ENCODE assay signal across 22 cellular contexts in the genomic region with DNA sequence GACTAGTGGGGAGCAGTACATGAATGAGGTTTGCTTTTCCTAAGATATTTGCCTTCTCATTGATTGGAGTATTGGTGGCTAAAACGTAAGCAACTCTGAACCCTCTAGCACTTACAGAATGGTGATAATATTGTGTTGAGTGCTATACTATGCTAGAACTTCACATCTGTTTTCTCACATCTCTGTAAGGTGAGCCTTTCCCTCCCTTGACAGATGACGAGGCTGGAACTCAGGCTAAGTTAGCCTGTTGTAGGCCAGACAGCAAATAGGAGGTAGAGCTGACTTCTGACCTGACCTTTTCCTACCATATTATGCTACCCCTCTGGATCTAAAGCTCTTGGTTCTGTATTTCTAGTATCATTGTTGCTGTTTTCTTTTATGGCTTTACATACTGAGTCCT.
"Had no signal": no experiment of that assay in that cellular context is flagged by ENCODE, and none has a peak within 500 bp of the region (broad histone marks: within the 10 kb centered on the region; RNA-seq: fewer than 3 reads in every experiment).

No MANE protein-coding gene starts in this region.

- H3K4me3 Mint-ChIP-seq: activated B cell treated with CpG ODN at 0.5 μM for 24 hours; activated CD4-positive, alpha-beta memory T cell treated with anti-CD3 and anti-CD28 coated beads, Interleukin-2, amount 10 ng/mL, durations not matched to agents 7 days and 5 days; activated CD8-positive, alpha-beta memory T cell treated with anti-CD3 and anti-CD28 coated beads, Interleukin-2, amount 10 ng/mL, durations not matched to agents 7 days and 5 days; activated naive CD8-positive, alpha-beta T cell treated with anti-CD3 and anti-CD28 coated beads for 36 hours; activated T-helper 17 cell treated with anti-CD3 and anti-CD28 coated beads, Interleukin-2, amount 50 U/mL, for 72 hours; natural killer cell treated with Interleukin-12 subunit alpha and Interleukin-12 subunit beta and Interleukin-15 and Interleukin-18, amount 100 ng/mL, for 72 hours had no signal

- H3K9me3 Mint-ChIP-seq: activated B cell treated with CpG ODN at 0.5 μM for 24 hours; activated CD4-positive, alpha-beta memory T cell treated with anti-CD3 and anti-CD28 coated beads, Interleukin-2, amount 10 ng/mL, durations not matched to agents 7 days and 5 days; activated naive CD8-positive, alpha-beta T cell treated with anti-CD3 and anti-CD28 coated beads for 36 hours; activated T-helper 17 cell treated with anti-CD3 and anti-CD28 coated beads, Interleukin-2, amount 50 U/mL, for 72 hours; natural killer cell treated with Interleukin-12 subunit alpha and Interleukin-12 subunit beta and Interleukin-15 and Interleukin-18, amount 100 ng/mL, for 72 hours had no signal

- H3K4me3 ChIP-seq: esophagus muscularis mucosa, heart right ventricle, thyroid gland had no signal

- H3K27ac Mint-ChIP-seq: activated B cell treated with CpG ODN at 0.5 μM for 24 hours; activated CD4-positive, alpha-beta memory T cell treated with anti-CD3 and anti-CD28 coated beads, Interleukin-2, amount 10 ng/mL, durations not matched to agents 7 days and 5 days; activated CD8-positive, alpha-beta memory T cell treated with anti-CD3 and anti-CD28 coated beads, Interleukin-2, amount 10 ng/mL, durations not matched to agents 7 days and 5 days; activated naive CD8-positive, alpha-beta T cell treated with anti-CD3 and anti-CD28 coated beads for 36 hours; activated T-helper 17 cell treated with anti-CD3 and anti-CD28 coated beads, Interleukin-2, amount 50 U/mL, for 72 hours had no signal

- ATAC-seq: activated CD8-positive, alpha-beta memory T cell treated with anti-CD3 and anti-CD28 coated beads, Interleukin-2, amount 10 ng/mL, durations not matched to agents 7 days and 5 days; activated T-helper 17 cell treated with anti-CD3 and anti-CD28 coated beads, Interleukin-2, amount 50 U/mL, for 72 hours; heart right ventricle; natural killer cell treated with Interleukin-12 subunit alpha and Interleukin-12 subunit beta and Interleukin-15 and Interleukin-18, amount 100 ng/mL, for 72 hours had no signal

- H3K36me3 Mint-ChIP-seq: natural killer cell treated with Interleukin-12 subunit alpha and Interleukin-12 subunit beta and Interleukin-15 and Interleukin-18, amount 100 ng/mL, for 72 hours had no signal

- H3K27me3 ChIP-seq: esophagus muscularis mucosa, heart right ventricle, thyroid gland had no signal

- H3K27me3 Mint-ChIP-seq: activated B cell treated with CpG ODN at 0.5 μM for 24 hours; activated CD4-positive, alpha-beta memory T cell treated with anti-CD3 and anti-CD28 coated beads, Interleukin-2, amount 10 ng/mL, durations not matched to agents 7 days and 5 days; activated CD8-positive, alpha-beta memory T cell treated with anti-CD3 and anti-CD28 coated beads, Interleukin-2, amount 10 ng/mL, durations not matched to agents 7 days and 5 days; activated naive CD8-positive, alpha-beta T cell treated with anti-CD3 and anti-CD28 coated beads for 36 hours; activated T-helper 17 cell treated with anti-CD3 and anti-CD28 coated beads, Interleukin-2, amount 50 U/mL, for 72 hours; natural killer cell treated with Interleukin-12 subunit alpha and Interleukin-12 subunit beta and Interleukin-15 and Interleukin-18, amount 100 ng/mL, for 72 hours had no signal

- H3K9me3 ChIP-seq: esophagus muscularis mucosa, heart right ventricle, thyroid gland had no signal

- H3K27ac ChIP-seq: esophagus muscularis mucosa, thyroid gland had no signal

- DNase-seq: activated B cell treated with CpG ODN at 0.5 μM for 24 hours; activated CD4-positive, alpha-beta memory T cell treated with anti-CD3 and anti-CD28 coated beads, Interleukin-2, amount 10 ng/mL, durations not matched to agents 7 days and 5 days; activated CD4-positive, alpha-beta T cell treated with anti-CD3 and anti-CD28 coated beads for 48 hours; activated CD8-positive, alpha-beta memory T cell treated with anti-CD3 and anti-CD28 coated beads, Interleukin-2, amount 10 ng/mL, durations not matched to agents 7 days and 5 days; activated naive CD4-positive, alpha-beta T cell; activated naive CD8-positive, alpha-beta T cell treated with anti-CD3 and anti-CD28 coated beads for 36 hours; activated T-cell treated with anti-CD3 and anti-CD28 coated beads, Interleukin-2, amount 50 U/mL, for 1 hour; amniotic stem cell; dermis blood vessel endothelial cell; effector memory CD4-positive, alpha-beta T cell; heart right ventricle; mesenchymal stem cell; nucleus accumbens; posterior cingulate gyrus; retina; stimulated activated CD4-positive, alpha-beta T cell treated with anti-CD3 and anti-CD28 coated beads, Interleukin-12 subunit alpha, Interleukin-12 subunit beta, amount 100 ng/mL, for 4 hours; stimulated activated CD4-positive, alpha-beta T cell treated with anti-CD3 and anti-CD28 coated beads, Interleukin-1b, Interleukin-23, amount 100 ng/mL, for 48 hours; stimulated activated naive CD4-positive, alpha-beta T cell treated with Interleukin-2 at 50 U/mL for 16 hours; thyroid gland had no signal

- H3K36me3 ChIP-seq: esophagus muscularis mucosa, heart right ventricle, thyroid gland had no signal
